14 cellular contexts compared by ENCODE assay signal in genomic region chr15:80073197-80073596, GRCh38. TPM values are rescaled to one million over a fixed set of nuclear protein-coding genes. Genes with fewer than 3 reads are reported as not detected.
DNase-seq lines count a peak whose midpoint lies in the region; ATAC-seq and TF ChIP-seq lines count a peak whose summit lies in the region.
"Had no signal": no experiment of that assay in that cellular context is flagged by ENCODE, and none has a peak within 500 bp of the region (broad histone marks: within the 10 kb centered on the region; RNA-seq: fewer than 3 reads in every experiment).

No MANE protein-coding gene starts in this region.

- no peak for TF ChIP-seq CTCF in heart right ventricle (IDR thresholded peaks at IDR 0.05)
- TF ChIP-seq CTCF in WI38 (IDR thresholded peaks at IDR 0.05; ENCODE audit: low read depth, low read length), result no peak
- no peak for TF ChIP-seq CTCF in fibroblast of villous mesenchyme (IDR thresholded peaks at IDR 0.05; ENCODE audit: insufficient read depth, low read depth, low read length)
- TF ChIP-seq CTCF in transverse colon (IDR thresholded peaks at IDR 0.05), result no peak

- DNase-seq in heart right ventricle (no peak), left ventricle myocardium superior (no peak), fibroblast of villous mesenchyme (ENCODE audit: low read depth) (no peak), transverse colon (no peak), NCI-H82 treated with DMSO at 0.1 percent for 48 hours (lab: John Stamatoyannopoulos, UW; ENCODE audit: unreplicated experiment) (no peak)
- DNase-seq: activated T-cell treated with anti-CD3 and anti-CD28 coated beads for 4 hours; CD4-positive, alpha-beta T cell; effector memory CD8-positive, alpha-beta T cell; NCI-H1694 treated with DMSO at 0.1 percent for 48 hours; stimulated activated CD4-positive, alpha-beta T cell treated with anti-CD3 and anti-CD28 coated beads, Interleukin-12 subunit alpha, Interleukin-12 subunit beta, amount 100 ng/mL, for 4 hours; stimulated activated naive CD4-positive, alpha-beta T cell treated with Interleukin-2 at 50 U/mL for 16 hours had no signal

- H3K27ac ChIP-seq in heart right ventricle (no peak overlapping the region), transverse colon (peak overlapping the region in 3 of 4 donors; percentile 53 to 71 (median 61))

- 41 to 47% methylated on average over 3 of the region's 3 CpGs for whole genome bisulfite sequencing in heart right ventricle, 2 donors
- 36 to 39% methylated on average over 3 of the region's 3 CpGs for WGBS in transverse colon (ENCODE audit: low coverage in 1 of 2), 2 donors

- ATAC-seq in heart right ventricle (no peak), left ventricle myocardium superior (no peak), HG03469 (IDR thresholded peaks at IDR 0.05; ENCODE audit: unreplicated experiment) (no peak), HG02610 (IDR thresholded peaks at IDR 0.05; ENCODE audit: unreplicated experiment) (no peak)

- H3K4me1 ChIP-seq in heart right ventricle, result peaks cover 0 to 79% (median 51%) of the 10 kb centered on the region in 9 donors
- H3K4me1 ChIP-seq in transverse colon, result peaks cover 25 to 87% (median 54%) of the 10 kb centered on the region in 4 donors

- intact Hi-C loops in heart right ventricle (cut with DNase I) (loop anchor here in 2 of 10 donors (5.0 kb wide), 2 partner anchors 79 to 151 kb away; partner anchors contain the start of gene FAH (in 1 of the 2)), left ventricle myocardium superior (cut with micrococcal nuclease) (no loop called here), transverse colon (cut with DNase I; ENCODE audit: low total_unique reads) (no loop called here)

- H3K9me3 ChIP-seq in heart right ventricle (no peaks in the 10 kb centered on the region), transverse colon (no peaks in the 10 kb centered on the region)

- no peak for TF ChIP-seq EP300 in transverse colon (IDR thresholded peaks at IDR 0.05; ENCODE audit: low read depth)

- H3K36me3 ChIP-seq in heart right ventricle, result no peaks in the 10 kb centered on the region
- no peaks in the 10 kb centered on the region for H3K36me3 ChIP-seq in transverse colon

- no peak for TF ChIP-seq POLR2A in transverse colon (IDR thresholded peaks at IDR 0.05)

- in situ Hi-C loops in transverse colon (cut with MboI; ENCODE audit: low pct_ligation_motif_present in 1 of 4, low pct_unique_long_range_greater_than_20kb in 1 of 4, low sequenced_read_pairs in 3 of 4), result loop anchor here in 2 of 4 donors (25.0 kb wide), 1 partner anchor 89 kb away; the partner anchor contains the start of gene FAH (in 2 of the 2)

- peak overlapping the region in 8 of 10 donors; percentile 26 to 60 (median 52) for H3K4me3 ChIP-seq in heart right ventricle
- peak overlapping the region; percentile 69 for H3K4me3 ChIP-seq in WI38 (ENCODE audit: low read depth, low read length)
- H3K4me3 ChIP-seq in fibroblast of villous mesenchyme (ENCODE audit: low read depth, low read length), result peak overlapping the region; percentile 66
- H3K4me3 ChIP-seq in transverse colon, result peak overlapping the region in 3 of 4 donors; percentile 28 to 49 (median 31)

- H3K27me3 ChIP-seq in heart right ventricle, result no peaks in the 10 kb centered on the region
- no peaks in the 10 kb centered on the region for H3K27me3 ChIP-seq in transverse colon

RNA-seq across cellular contexts. Expression of gene ZFAND6, which starts 13.7 kb away (rescaled TPM):
- total RNA-seq in heart right ventricle (10 to 100 TPM; 65.9 to 89.5 (median 75.7) TPM), left ventricle myocardium superior (67.6 TPM), fibroblast of villous mesenchyme (78.6 and 123 TPM in 2 replicates), transverse colon (100 to 1,000 TPM in 3 of 4 donors, 10 to 100 TPM in 1; 86.7 to 195 (median 117) TPM)
- polyA plus RNA-seq in heart right ventricle, result 10 to 100 TPM; 34.5 to 70.7 TPM

Comparison
In these comparisons a context has a peak if more than half of its experiments do, and no peak if none do; other contexts are left out.
1. H3K27ac ChIP-seq: peak in transverse colon (3 of 4); none in heart right ventricle (0 of 10).
2. Peak in every context shown above with its lines, with median percentiles within 50 percentile points of each other: H3K4me3 ChIP-seq.